ENCODE assay signal across 20 cellular contexts in genomic region chr17:17582372-17582771, GRCh38.
"Had no signal": no experiment of that assay in that cellular context is flagged by ENCODE, and none has a peak within 500 bp of the region (broad histone marks: within the 10 kb centered on the region; RNA-seq: fewer than 3 reads in every experiment).

No MANE protein-coding gene starts in this region.

- ATAC-seq: heart left ventricle; lower lobe of right lung; natural killer cell treated with Interleukin-12 subunit alpha and Interleukin-12 subunit beta and Interleukin-15 and Interleukin-18, amount 100 ng/mL, for 72 hours; sciatic nerve; stimulated activated memory B cell treated with anti-CD40 and anti-IgM and Interleukin-4, amounts not matched to agents 10 μg/mL and 1 μg/mL and 100 μg/mL, for 72 hours had no signal

- H3K9me3 Mint-ChIP-seq: memory B cell; natural killer cell treated with Interleukin-12 subunit alpha and Interleukin-12 subunit beta and Interleukin-15 and Interleukin-18, amount 100 ng/mL, for 72 hours; stimulated activated memory B cell treated with anti-CD40 and anti-IgM and Interleukin-4, amounts not matched to agents 10 μg/mL and 1 μg/mL and 100 μg/mL, for 72 hours; stimulated activated naive CD8-positive, alpha-beta T cell treated with anti-CD3 and anti-CD28 coated beads, Interleukin-15, Interleukin-2, amounts not matched to agents 100 ng/mL and 50 ng/mL, for 24 hours had no signal

- H3K27ac Mint-ChIP-seq: memory B cell; natural killer cell treated with Interleukin-12 subunit alpha and Interleukin-12 subunit beta and Interleukin-15 and Interleukin-18, amount 100 ng/mL, for 72 hours; stimulated activated memory B cell treated with anti-CD40 and anti-IgM and Interleukin-4, amounts not matched to agents 10 μg/mL and 1 μg/mL and 100 μg/mL, for 72 hours; stimulated activated naive CD8-positive, alpha-beta T cell treated with anti-CD3 and anti-CD28 coated beads, Interleukin-15, Interleukin-2, amounts not matched to agents 100 ng/mL and 50 ng/mL, for 24 hours had no signal

- H3K4me3 Mint-ChIP-seq: memory B cell; natural killer cell treated with Interleukin-12 subunit alpha and Interleukin-12 subunit beta and Interleukin-15 and Interleukin-18, amount 100 ng/mL, for 72 hours; stimulated activated memory B cell treated with anti-CD40 and anti-IgM and Interleukin-4, amounts not matched to agents 10 μg/mL and 1 μg/mL and 100 μg/mL, for 72 hours; stimulated activated naive CD8-positive, alpha-beta T cell treated with anti-CD3 and anti-CD28 coated beads, Interleukin-15, Interleukin-2, amounts not matched to agents 100 ng/mL and 50 ng/mL, for 24 hours had no signal

- DNase-seq: effector CD4-positive, alpha-beta T cell; hypothalamus; kidney glomerular epithelial cell; lower lobe of right lung; midbrain; psoas muscle; retina; spleen; stimulated activated CD4-positive, alpha-beta T cell treated with anti-CD3 and anti-CD28 coated beads, Interleukin-15, amount 100 ng/mL, for 24 hours; stimulated activated CD4-positive, alpha-beta T cell treated with anti-CD3 and anti-CD28 coated beads, Interleukin-1b, Interleukin-23, amount 100 ng/mL, for 48 hours; stimulated activated CD4-positive, alpha-beta T cell treated with anti-CD3 and anti-CD28 coated beads, Interleukin-4, amount 100 ng/mL, for 24 hours; testis had no signal

- H3K36me3 ChIP-seq: heart left ventricle, lower lobe of right lung, spleen, tibial nerve had no signal

- H3K9me3 ChIP-seq: heart left ventricle, lower lobe of right lung, psoas muscle, spleen, testis, tibial nerve had no signal

- H3K4me3 ChIP-seq: coronary artery, heart left ventricle, lower lobe of right lung, psoas muscle, spleen, testis, tibial nerve had no signal

- H3K36me3 Mint-ChIP-seq: memory B cell; natural killer cell treated with Interleukin-12 subunit alpha and Interleukin-12 subunit beta and Interleukin-15 and Interleukin-18, amount 100 ng/mL, for 72 hours had no signal

- H3K27me3 Mint-ChIP-seq: memory B cell; natural killer cell treated with Interleukin-12 subunit alpha and Interleukin-12 subunit beta and Interleukin-15 and Interleukin-18, amount 100 ng/mL, for 72 hours; stimulated activated memory B cell treated with anti-CD40 and anti-IgM and Interleukin-4, amounts not matched to agents 10 μg/mL and 1 μg/mL and 100 μg/mL, for 72 hours; stimulated activated naive CD8-positive, alpha-beta T cell treated with anti-CD3 and anti-CD28 coated beads, Interleukin-15, Interleukin-2, amounts not matched to agents 100 ng/mL and 50 ng/mL, for 24 hours had no signal

- H3K4me1 Mint-ChIP-seq: memory B cell; stimulated activated memory B cell treated with anti-CD40 and anti-IgM and Interleukin-4, amounts not matched to agents 10 μg/mL and 1 μg/mL and 100 μg/mL, for 72 hours had no signal

- H3K27me3 ChIP-seq: heart left ventricle, spleen, testis, tibial nerve had no signal

- H3K4me1 ChIP-seq: lower lobe of right lung, psoas muscle, spleen had no signal

- H3K27ac ChIP-seq: coronary artery, heart left ventricle, lower lobe of right lung, psoas muscle, spleen had no signal
